In the genomic region with DNA sequence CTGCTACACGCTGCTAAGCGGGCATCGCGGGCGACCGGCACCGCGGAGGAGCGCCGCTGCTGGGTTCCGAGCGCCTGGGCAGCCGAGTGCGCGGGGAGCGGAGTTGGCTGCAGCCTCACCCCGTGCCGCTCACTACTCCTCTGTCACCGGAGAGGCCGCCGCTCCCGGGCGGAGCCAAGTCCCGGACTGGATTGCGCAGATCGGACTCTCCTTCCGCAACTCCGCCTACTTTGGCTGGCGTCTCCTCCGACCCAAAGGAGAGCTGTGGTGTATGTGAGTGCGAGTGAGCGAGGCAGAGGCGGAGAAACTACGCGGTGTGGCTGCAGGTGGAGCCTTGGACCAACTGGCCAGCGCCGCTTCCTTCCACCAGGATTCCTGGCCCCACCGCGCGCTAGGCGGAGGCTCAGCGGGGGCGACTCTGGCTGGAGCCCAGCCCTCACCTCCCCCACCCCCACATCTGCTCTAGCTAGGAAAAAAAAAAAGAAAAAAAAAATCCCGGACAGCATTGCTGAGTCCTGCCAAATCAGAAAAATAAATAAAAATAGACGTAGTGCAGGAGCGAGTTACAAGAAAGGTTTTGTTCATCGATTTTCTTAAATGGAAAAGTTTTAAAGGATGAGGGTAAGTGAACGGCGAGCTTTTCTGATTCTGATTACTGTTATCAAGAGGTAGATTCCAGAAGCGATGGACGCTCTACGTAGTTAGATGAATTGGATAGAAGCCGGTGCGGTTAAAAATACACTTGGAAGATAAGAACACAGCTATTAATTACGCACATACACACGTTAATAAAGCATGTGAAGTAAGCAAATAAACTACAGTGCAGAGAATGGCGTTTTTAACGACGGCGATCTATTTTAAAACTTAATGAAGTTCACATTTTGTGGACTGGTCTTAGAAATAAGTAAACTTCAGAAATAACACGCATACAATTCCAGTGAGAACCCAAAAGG, we compare ENCODE assay signal across 1 cellular context.
TF ChIP-seq lines count a peak whose summit lies in the region.

A gene with protein sequence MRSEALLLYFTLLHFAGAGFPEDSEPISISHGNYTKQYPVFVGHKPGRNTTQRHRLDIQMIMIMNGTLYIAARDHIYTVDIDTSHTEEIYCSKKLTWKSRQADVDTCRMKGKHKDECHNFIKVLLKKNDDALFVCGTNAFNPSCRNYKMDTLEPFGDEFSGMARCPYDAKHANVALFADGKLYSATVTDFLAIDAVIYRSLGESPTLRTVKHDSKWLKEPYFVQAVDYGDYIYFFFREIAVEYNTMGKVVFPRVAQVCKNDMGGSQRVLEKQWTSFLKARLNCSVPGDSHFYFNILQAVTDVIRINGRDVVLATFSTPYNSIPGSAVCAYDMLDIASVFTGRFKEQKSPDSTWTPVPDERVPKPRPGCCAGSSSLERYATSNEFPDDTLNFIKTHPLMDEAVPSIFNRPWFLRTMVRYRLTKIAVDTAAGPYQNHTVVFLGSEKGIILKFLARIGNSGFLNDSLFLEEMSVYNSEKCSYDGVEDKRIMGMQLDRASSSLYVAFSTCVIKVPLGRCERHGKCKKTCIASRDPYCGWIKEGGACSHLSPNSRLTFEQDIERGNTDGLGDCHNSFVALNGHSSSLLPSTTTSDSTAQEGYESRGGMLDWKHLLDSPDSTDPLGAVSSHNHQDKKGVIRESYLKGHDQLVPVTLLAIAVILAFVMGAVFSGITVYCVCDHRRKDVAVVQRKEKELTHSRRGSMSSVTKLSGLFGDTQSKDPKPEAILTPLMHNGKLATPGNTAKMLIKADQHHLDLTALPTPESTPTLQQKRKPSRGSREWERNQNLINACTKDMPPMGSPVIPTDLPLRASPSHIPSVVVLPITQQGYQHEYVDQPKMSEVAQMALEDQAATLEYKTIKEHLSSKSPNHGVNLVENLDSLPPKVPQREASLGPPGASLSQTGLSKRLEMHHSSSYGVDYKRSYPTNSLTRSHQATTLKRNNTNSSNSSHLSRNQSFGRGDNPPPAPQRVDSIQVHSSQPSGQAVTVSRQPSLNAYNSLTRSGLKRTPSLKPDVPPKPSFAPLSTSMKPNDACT (minus strand): TSS at position 142 of the 953 bp plus-strand sequence. CDS start 69,879 bp downstream, outside the sequence.

TF ChIP-seq in GM12878, 131 proteins besides CTCF, POLR2A, EP300 and RAD21 (continues in another document):
- TF ChIP-seq SUPT20H (IDR thresholded peaks at IDR 0.05; ENCODE audit: borderline replicate concordance, control insufficient read depth, low read depth, low read length) (no peak), HCFC1 (IDR thresholded peaks at IDR 0.05; ENCODE audit: low read length) (0 out of 2 replicates have a peak, but pooled peaks have one; percentile 47), NBN (IDR thresholded peaks at IDR 0.05) (peak; percentile 97), ZSCAN29 (IDR thresholded peaks at IDR 0.05) (peak; percentile 91), ZNF217 (IDR thresholded peaks at IDR 0.05) (peak; percentile 79; the same call in 1 of the 2 replicates), GATAD2B (conservative IDR thresholded peaks at IDR 0.05; ENCODE audit: low read depth) (peak; percentile 96), RCOR1 (conservative IDR thresholded peaks at IDR 0.05; ENCODE audit: low read depth, low read length) (0 out of 2 replicates have a peak, but pooled peaks have one; percentile 69), TCF12 (IDR thresholded peaks at IDR 0.05; ENCODE audit: low read depth, low read length) (0 out of 2 replicates have a peak, but pooled peaks have one; percentile 46), HDAC2 (IDR thresholded peaks at IDR 0.05) (no peak), YY1 (IDR thresholded peaks at IDR 0.05; ENCODE audit: low read depth, low read length) (peak; percentile 81), SMAD1 (IDR thresholded peaks at IDR 0.05; ENCODE audit: low read depth, partially characterized antibody) (peak; percentile 81), EGR1 (IDR thresholded peaks at IDR 0.05; ENCODE audit: borderline replicate concordance in 1 of 2, low read depth in 2 of 2, low read length in 2 of 2) (peak in 1 of 2 experiments; percentile 72; a peak in 1 of 3 replicates), MXI1 (IDR thresholded peaks at IDR 0.05; ENCODE audit: low read depth, low read length) (0 out of 2 replicates have a peak, but pooled peaks have one; percentile 18), CREB1 (IDR thresholded peaks at IDR 0.05; ENCODE audit: low read depth) (peak; percentile 58; the same call in 1 of the 2 replicates), ZNF384 (IDR thresholded peaks at IDR 0.05; ENCODE audit: borderline replicate concordance, low read depth, low read length) (peak; percentile 66; the same call in 1 of the 2 replicates), SIN3A (IDR thresholded peaks at IDR 0.05; ENCODE audit: low read depth, low read length) (peak; percentile 90), SP1 (IDR thresholded peaks at IDR 0.05; ENCODE audit: low read depth, low read length) (peak; percentile 97), NFIC (IDR thresholded peaks at IDR 0.05; ENCODE audit: low read depth, low read length) (no peak), IKZF1 (conservative IDR thresholded peaks at IDR 0.05) (peak; percentile 97), CHD2 (IDR thresholded peaks at IDR 0.05; ENCODE audit: borderline replicate concordance, low read depth, low read length) (peak; percentile 82), TCF3 (IDR thresholded peaks at IDR 0.05; ENCODE audit: borderline replicate concordance, insufficient read depth, low read depth, low read length) (0 out of 2 replicates have a peak, but pooled peaks have one; percentile 29), DPF2 (IDR thresholded peaks at IDR 0.05) (peak; percentile 85), SREBF2 (IDR thresholded peaks at IDR 0.05; ENCODE audit: low read length) (no peak), CEBPB (IDR thresholded peaks at IDR 0.05; ENCODE audit: borderline replicate concordance in 1 of 2, low read depth in 2 of 2, low read length in 2 of 2) (no peak), CBX5 (IDR thresholded peaks at IDR 0.05; ENCODE audit: low read depth) (peak; percentile 93)
- TF ChIP-seq, protein P1, sequence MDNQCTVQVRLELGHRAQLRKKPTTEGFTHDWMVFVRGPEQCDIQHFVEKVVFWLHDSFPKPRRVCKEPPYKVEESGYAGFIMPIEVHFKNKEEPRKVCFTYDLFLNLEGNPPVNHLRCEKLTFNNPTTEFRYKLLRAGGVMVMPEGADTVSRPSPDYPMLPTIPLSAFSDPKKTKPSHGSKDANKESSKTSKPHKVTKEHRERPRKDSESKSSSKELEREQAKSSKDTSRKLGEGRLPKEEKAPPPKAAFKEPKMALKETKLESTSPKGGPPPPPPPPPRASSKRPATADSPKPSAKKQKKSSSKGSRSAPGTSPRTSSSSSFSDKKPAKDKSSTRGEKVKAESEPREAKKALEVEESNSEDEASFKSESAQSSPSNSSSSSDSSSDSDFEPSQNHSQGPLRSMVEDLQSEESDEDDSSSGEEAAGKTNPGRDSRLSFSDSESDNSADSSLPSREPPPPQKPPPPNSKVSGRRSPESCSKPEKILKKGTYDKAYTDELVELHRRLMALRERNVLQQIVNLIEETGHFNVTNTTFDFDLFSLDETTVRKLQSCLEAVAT (IDR thresholded peaks at IDR 0.05): peak; percentile 99
- TF ChIP-seq, protein P2, sequence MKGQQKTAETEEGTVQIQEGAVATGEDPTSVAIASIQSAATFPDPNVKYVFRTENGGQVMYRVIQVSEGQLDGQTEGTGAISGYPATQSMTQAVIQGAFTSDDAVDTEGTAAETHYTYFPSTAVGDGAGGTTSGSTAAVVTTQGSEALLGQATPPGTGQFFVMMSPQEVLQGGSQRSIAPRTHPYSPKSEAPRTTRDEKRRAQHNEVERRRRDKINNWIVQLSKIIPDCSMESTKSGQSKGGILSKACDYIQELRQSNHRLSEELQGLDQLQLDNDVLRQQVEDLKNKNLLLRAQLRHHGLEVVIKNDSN (IDR thresholded peaks at IDR 0.05; ENCODE audit: borderline replicate concordance, extremely low read length, insufficient read depth, low read depth, low read length): no peak
- TF ChIP-seq, protein P3, sequence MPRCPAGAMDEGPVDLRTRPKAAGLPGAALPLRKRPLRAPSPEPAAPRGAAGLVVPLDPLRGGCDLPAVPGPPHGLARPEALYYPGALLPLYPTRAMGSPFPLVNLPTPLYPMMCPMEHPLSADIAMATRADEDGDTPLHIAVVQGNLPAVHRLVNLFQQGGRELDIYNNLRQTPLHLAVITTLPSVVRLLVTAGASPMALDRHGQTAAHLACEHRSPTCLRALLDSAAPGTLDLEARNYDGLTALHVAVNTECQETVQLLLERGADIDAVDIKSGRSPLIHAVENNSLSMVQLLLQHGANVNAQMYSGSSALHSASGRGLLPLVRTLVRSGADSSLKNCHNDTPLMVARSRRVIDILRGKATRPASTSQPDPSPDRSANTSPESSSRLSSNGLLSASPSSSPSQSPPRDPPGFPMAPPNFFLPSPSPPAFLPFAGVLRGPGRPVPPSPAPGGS (IDR thresholded peaks at IDR 0.05; ENCODE audit: borderline replicate concordance, insufficient read depth, low read depth, low read length, poor library complexity, severe bottlenecking): no peak
- TF ChIP-seq, protein P4, sequence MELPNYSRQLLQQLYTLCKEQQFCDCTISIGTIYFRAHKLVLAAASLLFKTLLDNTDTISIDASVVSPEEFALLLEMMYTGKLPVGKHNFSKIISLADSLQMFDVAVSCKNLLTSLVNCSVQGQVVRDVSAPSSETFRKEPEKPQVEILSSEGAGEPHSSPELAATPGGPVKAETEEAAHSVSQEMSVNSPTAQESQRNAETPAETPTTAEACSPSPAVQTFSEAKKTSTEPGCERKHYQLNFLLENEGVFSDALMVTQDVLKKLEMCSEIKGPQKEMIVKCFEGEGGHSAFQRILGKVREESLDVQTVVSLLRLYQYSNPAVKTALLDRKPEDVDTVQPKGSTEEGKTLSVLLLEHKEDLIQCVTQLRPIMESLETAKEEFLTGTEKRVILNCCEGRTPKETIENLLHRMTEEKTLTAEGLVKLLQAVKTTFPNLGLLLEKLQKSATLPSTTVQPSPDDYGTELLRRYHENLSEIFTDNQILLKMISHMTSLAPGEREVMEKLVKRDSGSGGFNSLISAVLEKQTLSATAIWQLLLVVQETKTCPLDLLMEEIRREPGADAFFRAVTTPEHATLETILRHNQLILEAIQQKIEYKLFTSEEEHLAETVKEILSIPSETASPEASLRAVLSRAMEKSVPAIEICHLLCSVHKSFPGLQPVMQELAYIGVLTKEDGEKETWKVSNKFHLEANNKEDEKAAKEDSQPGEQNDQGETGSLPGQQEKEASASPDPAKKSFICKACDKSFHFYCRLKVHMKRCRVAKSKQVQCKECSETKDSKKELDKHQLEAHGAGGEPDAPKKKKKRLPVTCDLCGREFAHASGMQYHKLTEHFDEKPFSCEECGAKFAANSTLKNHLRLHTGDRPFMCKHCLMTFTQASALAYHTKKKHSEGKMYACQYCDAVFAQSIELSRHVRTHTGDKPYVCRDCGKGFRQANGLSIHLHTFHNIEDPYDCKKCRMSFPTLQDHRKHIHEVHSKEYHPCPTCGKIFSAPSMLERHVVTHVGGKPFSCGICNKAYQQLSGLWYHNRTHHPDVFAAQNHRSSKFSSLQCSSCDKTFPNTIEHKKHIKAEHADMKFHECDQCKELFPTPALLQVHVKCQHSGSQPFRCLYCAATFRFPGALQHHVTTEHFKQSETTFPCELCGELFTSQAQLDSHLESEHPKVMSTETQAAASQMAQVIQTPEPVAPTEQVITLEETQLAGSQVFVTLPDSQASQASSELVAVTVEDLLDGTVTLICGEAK (IDR thresholded peaks at IDR 0.05; ENCODE audit: borderline replicate concordance): peak; percentile 18; the same call in 1 of the 2 replicates
- TF ChIP-seq, protein P5, sequence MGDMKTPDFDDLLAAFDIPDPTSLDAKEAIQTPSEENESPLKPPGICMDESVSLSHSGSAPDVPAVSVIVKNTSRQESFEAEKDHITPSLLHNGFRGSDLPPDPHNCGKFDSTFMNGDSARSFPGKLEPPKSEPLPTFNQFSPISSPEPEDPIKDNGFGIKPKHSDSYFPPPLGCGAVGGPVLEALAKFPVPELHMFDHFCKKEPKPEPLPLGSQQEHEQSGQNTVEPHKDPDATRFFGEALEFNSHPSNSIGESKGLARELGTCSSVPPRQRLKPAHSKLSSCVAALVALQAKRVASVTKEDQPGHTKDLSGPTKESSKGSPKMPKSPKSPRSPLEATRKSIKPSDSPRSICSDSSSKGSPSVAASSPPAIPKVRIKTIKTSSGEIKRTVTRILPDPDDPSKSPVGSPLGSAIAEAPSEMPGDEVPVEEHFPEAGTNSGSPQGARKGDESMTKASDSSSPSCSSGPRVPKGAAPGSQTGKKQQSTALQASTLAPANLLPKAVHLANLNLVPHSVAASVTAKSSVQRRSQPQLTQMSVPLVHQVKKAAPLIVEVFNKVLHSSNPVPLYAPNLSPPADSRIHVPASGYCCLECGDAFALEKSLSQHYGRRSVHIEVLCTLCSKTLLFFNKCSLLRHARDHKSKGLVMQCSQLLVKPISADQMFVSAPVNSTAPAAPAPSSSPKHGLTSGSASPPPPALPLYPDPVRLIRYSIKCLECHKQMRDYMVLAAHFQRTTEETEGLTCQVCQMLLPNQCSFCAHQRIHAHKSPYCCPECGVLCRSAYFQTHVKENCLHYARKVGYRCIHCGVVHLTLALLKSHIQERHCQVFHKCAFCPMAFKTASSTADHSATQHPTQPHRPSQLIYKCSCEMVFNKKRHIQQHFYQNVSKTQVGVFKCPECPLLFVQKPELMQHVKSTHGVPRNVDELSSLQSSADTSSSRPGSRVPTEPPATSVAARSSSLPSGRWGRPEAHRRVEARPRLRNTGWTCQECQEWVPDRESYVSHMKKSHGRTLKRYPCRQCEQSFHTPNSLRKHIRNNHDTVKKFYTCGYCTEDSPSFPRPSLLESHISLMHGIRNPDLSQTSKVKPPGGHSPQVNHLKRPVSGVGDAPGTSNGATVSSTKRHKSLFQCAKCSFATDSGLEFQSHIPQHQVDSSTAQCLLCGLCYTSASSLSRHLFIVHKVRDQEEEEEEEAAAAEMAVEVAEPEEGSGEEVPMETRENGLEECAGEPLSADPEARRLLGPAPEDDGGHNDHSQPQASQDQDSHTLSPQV (IDR thresholded peaks at IDR 0.05): peak; percentile 71; the same call in 1 of the 2 replicates
- TF ChIP-seq, protein P6, sequence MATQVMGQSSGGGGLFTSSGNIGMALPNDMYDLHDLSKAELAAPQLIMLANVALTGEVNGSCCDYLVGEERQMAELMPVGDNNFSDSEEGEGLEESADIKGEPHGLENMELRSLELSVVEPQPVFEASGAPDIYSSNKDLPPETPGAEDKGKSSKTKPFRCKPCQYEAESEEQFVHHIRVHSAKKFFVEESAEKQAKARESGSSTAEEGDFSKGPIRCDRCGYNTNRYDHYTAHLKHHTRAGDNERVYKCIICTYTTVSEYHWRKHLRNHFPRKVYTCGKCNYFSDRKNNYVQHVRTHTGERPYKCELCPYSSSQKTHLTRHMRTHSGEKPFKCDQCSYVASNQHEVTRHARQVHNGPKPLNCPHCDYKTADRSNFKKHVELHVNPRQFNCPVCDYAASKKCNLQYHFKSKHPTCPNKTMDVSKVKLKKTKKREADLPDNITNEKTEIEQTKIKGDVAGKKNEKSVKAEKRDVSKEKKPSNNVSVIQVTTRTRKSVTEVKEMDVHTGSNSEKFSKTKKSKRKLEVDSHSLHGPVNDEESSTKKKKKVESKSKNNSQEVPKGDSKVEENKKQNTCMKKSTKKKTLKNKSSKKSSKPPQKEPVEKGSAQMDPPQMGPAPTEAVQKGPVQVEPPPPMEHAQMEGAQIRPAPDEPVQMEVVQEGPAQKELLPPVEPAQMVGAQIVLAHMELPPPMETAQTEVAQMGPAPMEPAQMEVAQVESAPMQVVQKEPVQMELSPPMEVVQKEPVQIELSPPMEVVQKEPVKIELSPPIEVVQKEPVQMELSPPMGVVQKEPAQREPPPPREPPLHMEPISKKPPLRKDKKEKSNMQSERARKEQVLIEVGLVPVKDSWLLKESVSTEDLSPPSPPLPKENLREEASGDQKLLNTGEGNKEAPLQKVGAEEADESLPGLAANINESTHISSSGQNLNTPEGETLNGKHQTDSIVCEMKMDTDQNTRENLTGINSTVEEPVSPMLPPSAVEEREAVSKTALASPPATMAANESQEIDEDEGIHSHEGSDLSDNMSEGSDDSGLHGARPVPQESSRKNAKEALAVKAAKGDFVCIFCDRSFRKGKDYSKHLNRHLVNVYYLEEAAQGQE (IDR thresholded peaks at IDR 0.05; ENCODE audit: low read depth, low read length): 0 out of 2 replicates have a peak, but pooled peaks have one; percentile 22
